29 cellular contexts compared by ENCODE assay signal in genomic region chr6:2310042-2310441, GRCh38.
"Had no signal": no experiment of that assay in that cellular context is flagged by ENCODE, and none has a peak within 500 bp of the region (broad histone marks: within the 10 kb centered on the region; RNA-seq: fewer than 3 reads in every experiment).

No MANE protein-coding gene starts in this region.

- H3K4me3 Mint-ChIP-seq: stimulated activated effector memory CD8-positive, alpha-beta T cell treated with anti-CD3 and anti-CD28 coated beads, Interleukin-12 subunit alpha, Interleukin-12 subunit beta, amount 100 ng/mL, for 72 hours; stimulated activated memory B cell treated with anti-CD40 and anti-IgM and Interleukin-4, amounts not matched to agents 10 μg/mL and 1 μg/mL and 100 μg/mL, for 72 hours; stimulated activated naive B cell treated with anti-CD40 and anti-IgM and Interleukin-4, amounts not matched to agents 10 μg/mL and 1 μg/mL and 100 μg/mL, for 72 hours; stimulated activated naive CD8-positive, alpha-beta T cell treated with anti-CD3 and anti-CD28 coated beads, Interleukin-15, amount 100 ng/mL, for 72 hours; stimulated activated naive CD8-positive, alpha-beta T cell treated with anti-CD3 and anti-CD28 coated beads, Interleukin-15, Interleukin-2, amounts not matched to agents 100 ng/mL and 50 ng/mL, for 24 hours; type B pancreatic cell had no signal

- H3K9me3 Mint-ChIP-seq: stimulated activated memory B cell treated with anti-CD40 and anti-IgM and Interleukin-4, amounts not matched to agents 10 μg/mL and 1 μg/mL and 100 μg/mL, for 72 hours had no signal

- H3K27me3 ChIP-seq: stomach, suprapubic skin, testis, thyroid gland, tibial artery, tibial nerve, transverse colon, upper lobe of left lung, upper lobe of right lung, uterus, vagina had no signal

- H3K4me1 ChIP-seq: stomach, suprapubic skin, testis, thyroid gland, tibial nerve, upper lobe of left lung, upper lobe of right lung, uterus, vagina had no signal

- H3K4me1 Mint-ChIP-seq: stimulated activated effector memory CD8-positive, alpha-beta T cell treated with anti-CD3 and anti-CD28 coated beads, Interleukin-12 subunit alpha, Interleukin-12 subunit beta, amount 100 ng/mL, for 72 hours; stimulated activated memory B cell treated with anti-CD40 and anti-IgM and Interleukin-4, amounts not matched to agents 10 μg/mL and 1 μg/mL and 100 μg/mL, for 72 hours; stimulated activated naive CD8-positive, alpha-beta T cell treated with anti-CD3 and anti-CD28 coated beads, Interleukin-15, amount 100 ng/mL, for 72 hours had no signal

- ATAC-seq: stimulated activated effector memory CD8-positive, alpha-beta T cell treated with anti-CD3 and anti-CD28 coated beads, Interleukin-12 subunit alpha, Interleukin-12 subunit beta, amount 100 ng/mL, for 72 hours; stimulated activated memory B cell treated with anti-CD40 and anti-IgM and Interleukin-4, amounts not matched to agents 10 μg/mL and 1 μg/mL and 100 μg/mL, for 72 hours; stimulated activated naive CD8-positive, alpha-beta T cell treated with anti-CD3 and anti-CD28 coated beads, Interleukin-15, amount 100 ng/mL, for 72 hours; stimulated activated naive CD8-positive, alpha-beta T cell treated with anti-CD3 and anti-CD28 coated beads, Interleukin-15, Interleukin-2, amounts not matched to agents 100 U/mL and 50 U/mL, for 24 hours; upper lobe of right lung had no signal

- FAIRE-seq: urothelium cell line had no signal

- H3K27me3 Mint-ChIP-seq: stimulated activated memory B cell treated with anti-CD40 and anti-IgM and Interleukin-4, amounts not matched to agents 10 μg/mL and 1 μg/mL and 100 μg/mL, for 72 hours; stimulated activated naive B cell treated with anti-CD40 and anti-IgM and Interleukin-4, amounts not matched to agents 10 μg/mL and 1 μg/mL and 100 μg/mL, for 72 hours; stimulated activated naive CD8-positive, alpha-beta T cell treated with anti-CD3 and anti-CD28 coated beads, Interleukin-15, amount 100 ng/mL, for 72 hours; stimulated activated naive CD8-positive, alpha-beta T cell treated with anti-CD3 and anti-CD28 coated beads, Interleukin-15, Interleukin-2, amounts not matched to agents 100 ng/mL and 50 ng/mL, for 24 hours; type B pancreatic cell had no signal

- H3K27ac Mint-ChIP-seq: stimulated activated effector memory CD8-positive, alpha-beta T cell treated with anti-CD3 and anti-CD28 coated beads, Interleukin-12 subunit alpha, Interleukin-12 subunit beta, amount 100 ng/mL, for 72 hours; stimulated activated memory B cell treated with anti-CD40 and anti-IgM and Interleukin-4, amounts not matched to agents 10 μg/mL and 1 μg/mL and 100 μg/mL, for 72 hours; stimulated activated naive B cell treated with anti-CD40 and anti-IgM and Interleukin-4, amounts not matched to agents 10 μg/mL and 1 μg/mL and 100 μg/mL, for 72 hours; stimulated activated naive CD8-positive, alpha-beta T cell treated with anti-CD3 and anti-CD28 coated beads, Interleukin-15, amount 100 ng/mL, for 72 hours; stimulated activated naive CD8-positive, alpha-beta T cell treated with anti-CD3 and anti-CD28 coated beads, Interleukin-15, Interleukin-2, amounts not matched to agents 100 ng/mL and 50 ng/mL, for 24 hours; type B pancreatic cell had no signal

- H3K9me3 ChIP-seq: stomach, suprapubic skin, testis, thoracic aorta, thyroid gland, tibial artery, transverse colon, upper lobe of left lung, upper lobe of right lung, uterus, vagina had no signal

- H3K36me3 Mint-ChIP-seq: stimulated activated effector memory CD8-positive, alpha-beta T cell treated with anti-CD3 and anti-CD28 coated beads, Interleukin-12 subunit alpha, Interleukin-12 subunit beta, amount 100 ng/mL, for 72 hours; type B pancreatic cell had no signal

- DNase-seq: stimulated activated CD4-positive, alpha-beta T cell treated with anti-CD3 and anti-CD28 coated beads, Interleukin-2, amount 100 ng/mL, for 48 hours; stimulated activated CD4-positive, alpha-beta T cell treated with anti-CD3 and anti-CD28 coated beads, Interleukin-4, amount 100 ng/mL, for 1 hour; stimulated activated CD4-positive, alpha-beta T cell treated with anti-CD3 and anti-CD28 coated beads, Interleukin-4, amount 100 ng/mL, for 24 hours; stimulated activated CD4-positive, alpha-beta T cell treated with anti-CD3 and anti-CD28 coated beads, Interleukin-4, amount 100 ng/mL, for 4 hours; stimulated activated CD8-positive, alpha-beta memory T cell treated with anti-CD3 and anti-CD28 coated beads, Interleukin-4, amount 100 ng/mL, for 48 hours; stimulated activated naive B cell treated with anti-CD40 and anti-IgM and Interleukin-4, amounts not matched to agents 10 μg/mL and 1 μg/mL and 100 μg/mL, for 72 hours; stimulated activated naive CD4-positive, alpha-beta T cell; stimulated activated naive CD4-positive, alpha-beta T cell treated with Interleukin-2 at 50 U/mL for 16 hours; stimulated activated naive CD8-positive, alpha-beta T cell treated with anti-CD3 and anti-CD28 coated beads, Interleukin-15, amount 100 ng/mL, for 72 hours; stimulated activated naive CD8-positive, alpha-beta T cell treated with anti-CD3 and anti-CD28 coated beads, Interleukin-15, Interleukin-2, amounts not matched to agents 100 U/mL and 50 U/mL, for 24 hours; stomach; substantia nigra; testis; thyroid gland; tibial artery; transverse colon; trophoblast cell; upper lobe of left lung; upper lobe of right lung; uterus had no signal

- H3K27ac ChIP-seq: stomach, suprapubic skin, testis, thoracic aorta, thyroid gland, tibial artery, tibial nerve, upper lobe of left lung, upper lobe of right lung, uterus, vagina had no signal

- H3K4me3 ChIP-seq: stomach, suprapubic skin, testis, thoracic aorta, thyroid gland, tibial artery, tibial nerve, transverse colon, upper lobe of left lung, upper lobe of right lung, uterus, vagina had no signal

- H3K36me3 ChIP-seq: suprapubic skin, thoracic aorta, thyroid gland, tibial artery, transverse colon, upper lobe of left lung, upper lobe of right lung, uterus, vagina had no signal
